In genomic region chr3:22779737-22780136, GRCh38 we compare ENCODE assay signal across 22 cellular contexts.
"Had no signal": no experiment of that assay in that cellular context is flagged by ENCODE, and none has a peak within 500 bp of the region (broad histone marks: within the 10 kb centered on the region; RNA-seq: fewer than 3 reads in every experiment).

No MANE protein-coding gene starts in this region.

- H3K9me3 ChIP-seq: lower lobe of right lung, tibial artery had no signal

- H3K27ac ChIP-seq: esophagus muscularis mucosa, gastroesophageal sphincter, lower lobe of right lung, tibial artery, VCaP had no signal

- H3K36me3 Mint-ChIP-seq: mesothelial cell of epicardium, T-cell had no signal

- H3K27ac Mint-ChIP-seq: mesothelial cell of epicardium, nephron, T-cell had no signal

- DNase-seq: activated CD4-positive, alpha-beta T cell treated with anti-CD3 and anti-CD28 coated beads, Interleukin-2, amount 50 U/mL, for 1 hour; activated CD4-positive, CD25-positive, alpha-beta regulatory T cell treated with anti-CD3 and anti-CD28 coated beads, Interleukin-2, amount 50 U/mL, for 72 hours; activated CD8-positive, alpha-beta memory T cell treated with anti-CD3 and anti-CD28 coated beads for 24 hours; activated CD8-positive, alpha-beta memory T cell treated with anti-CD3 and anti-CD28 coated beads, Interleukin-2, amount 50 U/mL, for 48 hours; activated effector memory CD4-positive, alpha-beta T cell treated with anti-CD3 and anti-CD28 coated beads, Interleukin-2, amount 50 U/mL, for 16 hours; activated naive CD4-positive, alpha-beta T cell treated with anti-CD3 and anti-CD28 coated beads, Interleukin-2, amount 50 U/mL, for 16 hours; activated T-cell treated with anti-CD3 and anti-CD28 coated beads, Interleukin-2, amount 50 U/mL, for 48 hours; aorta; effector CD4-positive, alpha-beta T cell; lower lobe of right lung; nucleus accumbens; posterior cingulate gyrus; stimulated activated CD4-positive, alpha-beta T cell treated with anti-CD3 and anti-CD28 coated beads, Interleukin-2, amount 100 ng/mL, for 24 hours; stimulated activated naive CD8-positive, alpha-beta T cell treated with anti-CD3 and anti-CD28 coated beads, Interleukin-15, Interleukin-2, amounts not matched to agents 100 U/mL and 50 U/mL, for 24 hours; substantia nigra; T-cell; tibial artery had no signal

- H3K4me1 ChIP-seq: esophagus muscularis mucosa, gastroesophageal sphincter, lower lobe of right lung, tibial artery had no signal

- H3K27me3 ChIP-seq: esophagus muscularis mucosa, gastroesophageal sphincter, tibial artery had no signal

- H3K36me3 ChIP-seq: esophagus muscularis mucosa, gastroesophageal sphincter, lower lobe of right lung, tibial artery had no signal

- H3K27me3 Mint-ChIP-seq: T-cell had no signal

- H3K4me3 Mint-ChIP-seq: mesothelial cell of epicardium, nephron, T-cell had no signal

- H3K4me3 ChIP-seq: esophagus muscularis mucosa, gastroesophageal sphincter, lower lobe of right lung, tibial artery had no signal

- H3K4me1 Mint-ChIP-seq: mesothelial cell of epicardium, nephron, T-cell had no signal
